8 cellular contexts compared by ENCODE assay signal in the genomic region with DNA sequence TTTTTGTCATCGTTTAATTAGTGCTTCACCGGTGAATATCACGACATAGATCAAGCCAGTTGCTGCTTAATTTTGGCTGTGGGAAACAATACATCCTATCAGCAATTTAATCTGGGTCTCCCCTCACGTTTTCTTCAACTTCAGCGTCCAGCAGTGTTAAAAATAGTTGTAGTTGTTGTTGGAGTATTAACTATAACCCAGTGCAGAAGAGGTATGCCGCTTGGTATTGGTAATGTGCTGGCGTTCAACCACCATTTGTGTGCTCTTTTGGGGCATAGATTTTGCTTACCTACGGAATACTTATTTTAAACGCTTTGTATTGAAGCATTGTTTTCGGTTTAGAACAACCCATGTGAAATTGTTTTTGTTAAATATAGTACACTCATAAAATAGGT. TPM values are rescaled to one million over a fixed set of nuclear protein-coding genes. Genes with fewer than 3 reads are reported as not detected.
DNase-seq lines count a peak whose midpoint lies in the region; ATAC-seq and TF ChIP-seq lines count a peak whose summit lies in the region.

No MANE protein-coding gene starts in this region.

- ATAC-seq in GM21423 (IDR thresholded peaks at IDR 0.05; ENCODE audit: unreplicated experiment) = no peak

- CTCF ChIA-PET in activated CD4-positive, alpha-beta T cell treated with anti-CD3 and anti-CD28 coated beads, Interleukin-2, amount 10 ng/mL, durations not matched to agents 7 days and 5 days (lab: Charles Lee) = no interaction called here

- H3K4me1 ChIP-seq in skeletal muscle tissue (ENCODE audit: control insufficient read depth in 3 of 3, insufficient read depth in 3 of 3, low read length in 3 of 3) = peaks cover 7 to 24% (median 24%) of the 10 kb centered on the region in 3 donors

- peak overlapping the region; percentile 80 for H3K27ac Mint-ChIP-seq in activated CD4-positive, alpha-beta T cell treated with anti-CD3 and anti-CD28 coated beads, Interleukin-2, amount 10 ng/mL, durations not matched to agents 7 days and 5 days

- peak overlapping the region; percentile 86 for H3K4me3 Mint-ChIP-seq in activated CD4-positive, alpha-beta T cell treated with anti-CD3 and anti-CD28 coated beads, Interleukin-2, amount 10 ng/mL, durations not matched to agents 7 days and 5 days

- H3K27me3 ChIP-seq in skeletal muscle tissue (ENCODE audit: control insufficient read depth in 3 of 3, insufficient read depth in 3 of 3, low read length in 3 of 3) = no peaks in the 10 kb centered on the region

- TF ChIP-seq CTCF in WI38 (IDR thresholded peaks at IDR 0.05; ENCODE audit: low read depth, low read length) = no peak

- no peaks in the 10 kb centered on the region for H3K36me3 ChIP-seq in skeletal muscle tissue (ENCODE audit: control insufficient read depth in 3 of 3, insufficient read depth in 3 of 3, low read length in 3 of 3)

- H3K27me3 Mint-ChIP-seq in activated CD4-positive, alpha-beta T cell treated with anti-CD3 and anti-CD28 coated beads, Interleukin-2, amount 10 ng/mL, durations not matched to agents 7 days and 5 days = peaks cover 52% of the 10 kb centered on the region

- H3K36me3 Mint-ChIP-seq in activated CD4-positive, alpha-beta T cell treated with anti-CD3 and anti-CD28 coated beads, Interleukin-2, amount 10 ng/mL, durations not matched to agents 7 days and 5 days (ENCODE audit: low read depth) = peaks cover 9% of the 10 kb centered on the region

- no peaks in the 10 kb centered on the region for H3K9me3 ChIP-seq in skeletal muscle tissue (ENCODE audit: control insufficient read depth in 3 of 3, low read length in 3 of 3)

- H3K27ac ChIP-seq in skeletal muscle tissue (ENCODE audit: low read depth, low read length) = peak overlapping the region; percentile 77

- peak overlapping the region; percentile 69 for H3K4me3 ChIP-seq in WI38 (ENCODE audit: low read depth, low read length)
- peak overlapping the region; percentile 75 to 91 (median 81) for H3K4me3 ChIP-seq in skeletal muscle tissue (ENCODE audit: low read length in 3 of 3)

- peaks cover 3% of the 10 kb centered on the region for H3K9me3 Mint-ChIP-seq in activated CD4-positive, alpha-beta T cell treated with anti-CD3 and anti-CD28 coated beads, Interleukin-2, amount 10 ng/mL, durations not matched to agents 7 days and 5 days

- peak overlapping the region; percentile 66 to 86 (median 76) for H3K9ac ChIP-seq in skeletal muscle tissue (ENCODE audit: low read depth in 1 of 3, low read length in 3 of 3)

- POLR2A ChIA-PET in activated CD4-positive, alpha-beta T cell treated with anti-CD3 and anti-CD28 coated beads, Interleukin-2, amount 10 ng/mL, durations not matched to agents 7 days and 5 days (lab: Charles Lee) = no interaction called here

- H3K4me1 Mint-ChIP-seq in activated CD4-positive, alpha-beta T cell treated with anti-CD3 and anti-CD28 coated beads, Interleukin-2, amount 10 ng/mL, durations not matched to agents 7 days and 5 days = peaks cover 42% of the 10 kb centered on the region

- DNase-seq in activated CD4-positive, alpha-beta T cell treated with anti-CD3 and anti-CD28 coated beads, Interleukin-2, amount 10 ng/mL, durations not matched to agents 7 days and 5 days = no peak
- DNase-seq in activated CD4-positive, alpha-beta T cell treated with anti-CD3 and anti-CD28 coated beads, Interleukin-2, amount 50 U/mL, for 4 hours = no peak
- peak; percentile 11 for DNase-seq in hepatic stellate cell (ENCODE audit: low spot score)
- DNase-seq in NCI-H146 treated with DMSO at 0.1 percent for 48 hours (lab: John Stamatoyannopoulos, UW; ENCODE audit: unreplicated experiment) = no peak
- DNase-seq in ureter (ENCODE audit: low spot score) = no peak

RNA-seq across cellular contexts. Expression of gene ACVR2A, which starts 0.8 kb away (rescaled TPM):
- 10 to 100 TPM in 1 of 2 experiments, 1 to 10 TPM in 1; 9.2 to 10.8 TPM for total RNA-seq in activated CD4-positive, alpha-beta T cell treated with anti-CD3 and anti-CD28 coated beads, Interleukin-2, amount 10 ng/mL, durations not matched to agents 7 days and 5 days
- total RNA-seq in skeletal muscle tissue = 63.2 TPM
- total RNA-seq in ureter = 32.7 TPM
